ENCODE assay signal across 8 cellular contexts in genomic region chr12:118136559-118137003, GRCh38. TPM values are rescaled to one million over a fixed set of nuclear protein-coding genes. Genes with fewer than 3 reads are reported as not detected.
DNase-seq lines count a peak whose midpoint lies in the region; ATAC-seq and TF ChIP-seq lines count a peak whose summit lies in the region.

No MANE protein-coding gene starts in this region.

- no peaks in the 10 kb centered on the region for H3K9me3 ChIP-seq in tibial nerve

- TF ChIP-seq CTCF in GM13976 (IDR thresholded peaks at IDR 0.05; ENCODE audit: borderline replicate concordance, control extremely low read depth, extremely low read depth, insufficient read depth, missing control alignments), result no peak
- TF ChIP-seq CTCF in fibroblast of the aortic adventitia (IDR thresholded peaks at IDR 0.05; ENCODE audit: insufficient read depth, low read length), result no peak
- TF ChIP-seq CTCF in neural crest cell (conservative IDR thresholded peaks at IDR 0.05), result no peak
- no peak for TF ChIP-seq CTCF in tibial nerve (IDR thresholded peaks at IDR 0.05)

- peak; percentile 41 for ATAC-seq in HG02678 (IDR thresholded peaks at IDR 0.05; ENCODE audit: unreplicated experiment)

- no peak for TF ChIP-seq EP300 in tibial nerve (IDR thresholded peaks at IDR 0.05)

- peak overlapping the region; percentile 94 for H3K4me3 Mint-ChIP-seq in neural crest cell

- H3K27me3 ChIP-seq in tibial nerve, result no peaks in the 10 kb centered on the region

- 0% methylated on average over 25 to 26 of the region's 29 CpGs for WGBS in tibial nerve, 2 donors

- peaks cover 36% of the 10 kb centered on the region for H3K4me1 Mint-ChIP-seq in neural crest cell

- TF ChIP-seq POLR2A in tibial nerve (IDR thresholded peaks at IDR 0.05), result no peak

- peak overlapping the region; percentile 88 for H3K4me3 ChIP-seq in fibroblast of the aortic adventitia (ENCODE audit: low read depth, low read length)
- H3K4me3 ChIP-seq in tibial nerve, result peak overlapping the region; percentile 75 to 99 (median 92)

- H3K4me1 ChIP-seq in tibial nerve, result peaks cover 0 to 71% (median 25%) of the 10 kb centered on the region in 4 donors

- H3K9me3 Mint-ChIP-seq in neural crest cell, result no peaks in the 10 kb centered on the region

- peak overlapping the region; percentile 87 to 99 (median 94) for H3K27ac ChIP-seq in tibial nerve

- in situ Hi-C loops in GM13976 (cut with MboI; ENCODE audit: low sequenced_read_pairs, unreplicated experiment), result no loop called here

- peak; percentile 74 for DNase-seq in GM13976 (ENCODE audit: low spot score)
- DNase-seq in NOMO-1 treated with DMSO at 0.1 percent for 48 hours (lab: John Stamatoyannopoulos, UW; ENCODE audit: unreplicated experiment), result peak; percentile 26
- peak; percentile 17 for DNase-seq in activated effector memory CD4-positive, alpha-beta T cell treated with Interleukin-2 at 50 U/mL for 16 hours
- peak; percentile 55 for DNase-seq in fibroblast of the aortic adventitia (ENCODE audit: low read depth)
- DNase-seq in neural crest cell (ENCODE audit: low read depth, low spot score), result peak; percentile 16
- peak in 1 of 2 donors; percentile 38 for DNase-seq in tibial nerve (ENCODE audit: low spot score in 2 of 2)
- no peak for DNase-seq in HuH-7 (ENCODE audit: low spot score)

- no peaks in the 10 kb centered on the region for H3K27me3 Mint-ChIP-seq in neural crest cell (ENCODE audit: low read depth)

- H3K36me3 Mint-ChIP-seq in neural crest cell (ENCODE audit: low read depth), result peaks cover 15% of the 10 kb centered on the region

- H3K36me3 ChIP-seq in tibial nerve, result peaks cover 0 to 39% (median 8%) of the 10 kb centered on the region in 3 donors

- peak overlapping the region; percentile 97 for H3K27ac Mint-ChIP-seq in neural crest cell (ENCODE audit: unreplicated experiment)

RNA-seq across cellular contexts. Expression of gene PEBP1, which starts 0.7 kb away (rescaled TPM):
- total RNA-seq in fibroblast of the aortic adventitia (ENCODE audit: low replicate concordance), result 163 and 215 TPM in 2 replicates
- 305 and 317 TPM in 2 replicates for total RNA-seq in neural crest cell
- total RNA-seq in tibial nerve, result 100 to 1,000 TPM; 380 to 704 (median 496) TPM

RNA-seq across cellular contexts. Expression of gene VSIG10, which starts 32.8 kb away (rescaled TPM):
- total RNA-seq in fibroblast of the aortic adventitia (ENCODE audit: low replicate concordance) (11.1 and 24.5 TPM in 2 replicates), neural crest cell (26.8 and 30.1 TPM in 2 replicates), tibial nerve (10 to 100 TPM; 26.8 to 53.1 (median 34.0) TPM)
